In the genomic region with DNA sequence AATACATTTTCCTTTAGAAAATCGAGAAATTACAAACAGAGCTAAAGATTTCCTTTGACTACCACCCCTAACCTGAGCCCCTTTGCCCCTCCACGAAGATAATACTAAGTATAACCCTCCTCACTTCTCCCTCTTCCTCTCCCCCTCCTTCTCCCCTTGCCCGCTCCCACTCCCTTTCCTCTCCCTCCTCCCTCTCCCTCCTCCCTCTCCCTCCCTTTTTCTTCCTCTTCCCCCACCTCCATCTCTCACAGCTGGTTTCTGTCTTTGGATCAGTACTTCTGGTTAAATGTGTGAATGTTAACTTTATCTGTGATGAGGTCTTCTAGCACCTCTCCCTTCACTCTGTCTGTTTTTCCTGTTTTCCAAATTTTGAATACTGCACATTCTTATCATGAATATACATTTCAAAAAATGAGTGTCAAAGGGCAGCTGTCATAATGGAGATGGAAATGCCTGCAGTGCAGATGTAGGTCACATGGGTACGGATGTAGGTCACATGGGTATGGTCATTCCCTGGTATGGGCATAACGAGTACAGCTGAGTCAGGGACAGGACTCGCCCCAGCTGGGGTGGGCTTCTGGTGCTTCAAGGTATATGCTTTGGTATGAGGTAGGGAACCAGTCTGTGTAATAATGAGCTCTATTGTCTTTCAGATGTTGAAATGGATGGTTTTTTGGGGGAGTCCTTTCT, we compare ENCODE assay signal across 1 cellular context.
TF ChIP-seq lines count a peak whose summit lies in the region.

No MANE protein-coding gene starts in this region.

TF ChIP-seq in A549, 52 proteins besides CTCF, POLR2A, EP300 and RAD21:
- TF ChIP-seq USF2 (IDR thresholded peaks at IDR 0.05): peak; percentile 60; the same call in 1 of the 2 replicates
- TF ChIP-seq KDM1A (IDR thresholded peaks at IDR 0.05; ENCODE audit: low read depth): no peak
